In the genomic region with DNA sequence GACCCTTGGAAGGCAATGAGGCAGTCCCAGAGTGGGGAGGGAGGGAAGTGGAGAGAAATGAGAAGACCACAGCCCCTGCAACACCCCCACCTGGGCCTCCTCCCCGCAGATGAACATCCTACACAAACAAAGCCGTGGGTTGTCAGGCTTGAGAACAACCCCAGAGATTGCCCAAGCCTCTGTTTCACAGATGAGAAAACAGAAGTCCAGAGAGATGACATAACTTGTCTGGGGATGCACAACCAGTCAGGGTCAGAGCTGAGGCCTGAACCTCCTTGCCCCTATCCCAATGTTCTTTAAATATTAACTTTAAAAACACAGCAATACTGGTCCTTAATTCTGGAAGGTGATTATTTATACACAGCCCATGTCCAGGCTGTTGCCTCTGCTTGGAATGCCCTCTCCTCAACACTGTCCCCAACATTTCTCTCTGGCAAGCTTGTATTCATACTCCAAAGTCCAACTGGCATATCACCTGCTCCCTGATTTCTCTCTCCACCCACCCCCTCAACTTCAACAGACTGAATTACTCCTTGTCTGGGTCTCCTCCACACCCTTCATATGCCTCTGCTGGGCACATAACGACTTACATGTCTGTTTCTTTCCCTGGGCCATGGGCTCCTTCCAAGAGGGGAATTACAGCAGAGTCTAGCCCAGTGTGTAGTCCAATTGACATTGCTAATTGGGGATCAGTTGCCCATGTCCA, we compare ENCODE assay signal across 19 cellular contexts.
A peak's percentile ranks its signal among the peaks of the same experiment; 100 is the strongest.
DNase-seq lines count a peak whose midpoint lies in the region; ATAC-seq, FAIRE-seq and TF ChIP-seq lines count a peak whose summit lies in the region.
"Had no signal": no experiment of that assay in that cellular context is flagged by ENCODE, and none has a peak within 500 bp of the region (broad histone marks: within the 10 kb centered on the region; RNA-seq: fewer than 3 reads in every experiment).

No MANE protein-coding gene starts in this region.

- TF ChIP-seq CTCF in astrocyte (IDR thresholded peaks at IDR 0.05; ENCODE audit: insufficient read depth, low read depth, low read length) = no peak

- H3K4me3 ChIP-seq in astrocyte (ENCODE audit: insufficient read depth, low read depth, low read length) = no peak overlapping the region
- no peak overlapping the region for H3K4me3 ChIP-seq in small intestine (ENCODE audit: low read depth in 1 of 2, low read length in 2 of 2)
- H3K4me3 ChIP-seq: transverse colon had no signal

- H3K4me1 Mint-ChIP-seq in astrocyte (ENCODE audit: low read depth, unreplicated experiment) = peaks cover 50% of the 10 kb centered on the region

- peaks cover 10% of the 10 kb centered on the region for H3K4me1 ChIP-seq in astrocyte (ENCODE audit: insufficient read depth, low read length)
- H3K4me1 ChIP-seq in small intestine (ENCODE audit: control insufficient read depth in 2 of 2, insufficient read depth in 1 of 2, low read depth in 1 of 2, low read length in 1 of 2) = peaks cover 0 to 6% of the 10 kb centered on the region in 2 donors

- 21 to 54% (median 30%) methylated on average over 3 of the region's 3 CpGs for WGBS in small intestine, 3 donors

- no peak overlapping the region for H3K4me3 Mint-ChIP-seq in astrocyte (ENCODE audit: unreplicated experiment)
- H3K4me3 Mint-ChIP-seq: stimulated activated effector memory CD8-positive, alpha-beta T cell treated with anti-CD3 and anti-CD28 coated beads, Interleukin-12 subunit alpha, Interleukin-12 subunit beta, amount 100 ng/mL, for 72 hours; T-helper 2 cell treated with Interferon-gamma antibody and Interleukin-4, amounts not matched to agents 5 μg/mL and 100 μg/mL, for 36 hours had no signal

- no peak for ATAC-seq in HG03457 (IDR thresholded peaks at IDR 0.05; ENCODE audit: unreplicated experiment)
- ATAC-seq: activated naive CD4-positive, alpha-beta T cell treated with anti-CD3 and anti-CD28 coated beads, Interleukin-2, amount 50 U/mL, for 72 hours; HCT116; Right ventricle myocardium inferior had no signal

- H4K20me1 ChIP-seq in astrocyte (ENCODE audit: insufficient read depth, low read length) = no peaks in the 10 kb centered on the region

- no peaks in the 10 kb centered on the region for H3K79me2 ChIP-seq in astrocyte (ENCODE audit: insufficient read depth, low read length)

- H3K27me3 Mint-ChIP-seq in astrocyte (ENCODE audit: low read depth, unreplicated experiment) = no peaks in the 10 kb centered on the region

- H3K27me3 ChIP-seq in astrocyte (ENCODE audit: insufficient read depth, low read length) (no peaks in the 10 kb centered on the region), small intestine (ENCODE audit: control insufficient read depth in 2 of 2, insufficient read depth in 2 of 2, low read length in 2 of 2) (no peaks in the 10 kb centered on the region)
- H3K27me3 ChIP-seq: transverse colon had no signal

- H3K27ac Mint-ChIP-seq in astrocyte (ENCODE audit: unreplicated experiment) = peak overlapping the region; percentile 90
- H3K27ac Mint-ChIP-seq: activated naive CD4-positive, alpha-beta T cell treated with anti-CD3 and anti-CD28 coated beads, Interleukin-2, amount 50 U/mL, for 72 hours; stimulated activated effector memory CD8-positive, alpha-beta T cell treated with anti-CD3 and anti-CD28 coated beads, Interleukin-12 subunit alpha, Interleukin-12 subunit beta, amount 100 ng/mL, for 72 hours; T-helper 2 cell treated with Interferon-gamma antibody and Interleukin-4, amounts not matched to agents 5 μg/mL and 100 μg/mL, for 36 hours had no signal

- DNase-seq in NOMO-1 (lab: John Stamatoyannopoulos, UW; ENCODE audit: unreplicated experiment in 2 of 2) (peak; percentile 26 to 33), NOMO-1 treated with dmso at 0.1 percent for 144 hours (lab: John Stamatoyannopoulos, UW; ENCODE audit: unreplicated experiment) (no peak), astrocyte (ENCODE audit: low read depth) (no peak), left kidney (ENCODE audit: low read depth, low spot score) (peak; percentile 69), small intestine (peak; percentile 55), cerebellum (ENCODE audit: low spot score) (no peak)
- DNase-seq in activated naive CD4-positive, alpha-beta T cell treated with Interleukin-2 at 50 U/mL for 16 hours = no peak
- DNase-seq: foreskin melanocyte, occipital lobe, transverse colon had no signal

- H3K9me3 ChIP-seq in astrocyte (ENCODE audit: insufficient read depth, low read depth, low read length) (no peaks in the 10 kb centered on the region), small intestine (ENCODE audit: control insufficient read depth, low read depth) (no peaks in the 10 kb centered on the region)
- H3K9me3 ChIP-seq: transverse colon had no signal

- H3K36me3 Mint-ChIP-seq in astrocyte (ENCODE audit: low read depth, unreplicated experiment) = no peaks in the 10 kb centered on the region
- H3K36me3 Mint-ChIP-seq: activated naive CD4-positive, alpha-beta T cell treated with anti-CD3 and anti-CD28 coated beads, Interleukin-2, amount 50 U/mL, for 72 hours; stimulated activated effector memory CD8-positive, alpha-beta T cell treated with anti-CD3 and anti-CD28 coated beads, Interleukin-12 subunit alpha, Interleukin-12 subunit beta, amount 100 ng/mL, for 72 hours had no signal

- no peak for FAIRE-seq in astrocyte (lab: Jason Lieb, UNC)
- no peak for FAIRE-seq in small intestine (lab: Jason Lieb, UNC)
- FAIRE-seq: G401.6, GM12892 had no signal

- no peak overlapping the region for H3K4me2 ChIP-seq in astrocyte (ENCODE audit: low read length)

- H2AFZ ChIP-seq in astrocyte (ENCODE audit: low read depth, low read length) = no peak overlapping the region

- H3K36me3 ChIP-seq in astrocyte (ENCODE audit: insufficient read depth, low read length) (no peaks in the 10 kb centered on the region), small intestine (ENCODE audit: control insufficient read depth in 2 of 2, insufficient read depth in 2 of 2, low read length in 2 of 2) (no peaks in the 10 kb centered on the region)
- H3K36me3 ChIP-seq: transverse colon had no signal

- H3K9me3 Mint-ChIP-seq in astrocyte (ENCODE audit: unreplicated experiment) = no peaks in the 10 kb centered on the region
- H3K9me3 Mint-ChIP-seq: activated naive CD4-positive, alpha-beta T cell treated with anti-CD3 and anti-CD28 coated beads, Interleukin-2, amount 50 U/mL, for 72 hours; stimulated activated effector memory CD8-positive, alpha-beta T cell treated with anti-CD3 and anti-CD28 coated beads, Interleukin-12 subunit alpha, Interleukin-12 subunit beta, amount 100 ng/mL, for 72 hours; T-helper 2 cell treated with Interferon-gamma antibody and Interleukin-4, amounts not matched to agents 5 μg/mL and 100 μg/mL, for 36 hours had no signal

- no peak overlapping the region for H3K27ac ChIP-seq in astrocyte (ENCODE audit: low read depth, low read length)
- H3K27ac ChIP-seq in small intestine (ENCODE audit: low read depth in 1 of 2, low read length in 1 of 2) = no peak overlapping the region
- H3K27ac ChIP-seq: 22Rv1, transverse colon had no signal

- no peak overlapping the region for H3K9ac ChIP-seq in astrocyte (ENCODE audit: low read length)

Comparison
In these comparisons a context has a peak if more than half of its experiments do, and no peak if none do; other contexts are left out.
1. DNase-seq: peak in NOMO-1 (2 of 2), left kidney (single experiment) and small intestine (single experiment); none in NOMO-1 treated with dmso at 0.1 percent for 144 hours (single experiment), astrocyte (single experiment), cerebellum (single experiment) and activated naive CD4-positive, alpha-beta T cell treated with Interleukin-2 at 50 U/mL for 16 hours (single experiment).